ENCODE assay signal across 15 cellular contexts in genomic region chr7:2164646-2165045, GRCh38.
"Had no signal": no experiment of that assay in that cellular context is flagged by ENCODE, and none has a peak within 500 bp of the region (broad histone marks: within the 10 kb centered on the region; RNA-seq: fewer than 3 reads in every experiment).

No MANE protein-coding gene starts in this region.

- FAIRE-seq: islet of Langerhans had no signal

- H3K4me3 ChIP-seq: gastrocnemius medialis, lung, right atrium auricular region, tibial nerve had no signal

- H3K27me3 ChIP-seq: gastrocnemius medialis, neutrophil, right atrium auricular region, tibial nerve had no signal

- H3K27ac ChIP-seq: gastrocnemius medialis, neutrophil, right atrium auricular region, tibial nerve had no signal

- H3K36me3 ChIP-seq: neutrophil, right atrium auricular region had no signal

- DNase-seq: activated CD4-positive, alpha-beta T cell treated with anti-CD3 and anti-CD28 coated beads for 48 hours; activated CD8-positive, alpha-beta T cell treated with anti-CD3 and anti-CD28 coated beads, Interleukin-2, amount 10 ng/mL, durations not matched to agents 7 days and 5 days; activated gamma-delta T cell treated with Interleukin-2 at 50 U/mL for 16 hours; amniotic stem cell; gastrocnemius medialis; naive thymus-derived CD4-positive, alpha-beta T cell; stimulated activated CD4-positive, alpha-beta T cell treated with anti-CD3 and anti-CD28 coated beads, Interleukin-2, amount 100 ng/mL, for 48 hours; stimulated activated naive CD4-positive, alpha-beta T cell treated with Interleukin-2 at 50 U/mL for 16 hours; substantia nigra; T-helper 17 cell had no signal

- H3K9me3 ChIP-seq: gastrocnemius medialis, neutrophil, right atrium auricular region, tibial nerve had no signal
